ENCODE assay signal across 8 cellular contexts in the genomic region with DNA sequence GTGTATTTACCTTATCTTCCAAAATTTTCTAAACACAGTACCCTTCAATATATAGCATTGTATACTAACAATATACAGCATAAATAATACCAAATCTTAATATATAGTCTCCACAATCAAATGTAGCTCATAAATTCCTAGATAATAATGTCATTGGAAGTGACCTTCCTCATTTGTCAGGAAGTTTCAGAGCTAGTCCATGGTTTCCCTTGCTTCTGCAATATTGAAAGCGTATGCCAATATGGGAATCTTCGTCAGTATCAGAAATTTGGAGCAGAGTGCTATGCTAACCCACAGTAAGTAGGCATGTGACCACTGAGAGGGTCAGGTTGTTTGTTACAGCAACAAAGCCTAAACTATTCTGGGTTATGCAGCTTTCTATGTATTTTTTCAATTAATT.
"Had no signal": no experiment of that assay in that cellular context is flagged by ENCODE, and none has a peak within 500 bp of the region (broad histone marks: within the 10 kb centered on the region; RNA-seq: fewer than 3 reads in every experiment).

No MANE protein-coding gene starts in this region.

- H3K36me3 Mint-ChIP-seq: IgD-negative memory B cell had no signal

- DNase-seq: IMR-90, KBM-7, KG1 had no signal

- H3K27me3 Mint-ChIP-seq: IgD-negative memory B cell had no signal

- H3K4me3 ChIP-seq: K562 had no signal

- H3K27ac ChIP-seq: HL-60, KMS-11 had no signal

- H3K4me3 Mint-ChIP-seq: IgD-negative memory B cell had no signal

- FAIRE-seq: HepG2, K562 had no signal

- H3K4me2 ChIP-seq: KMS-11 had no signal

- H3K9ac ChIP-seq: KMS-11 had no signal

- H3K4me1 Mint-ChIP-seq: IgD-negative memory B cell had no signal

- H3K27ac Mint-ChIP-seq: IgD-negative memory B cell had no signal

- ATAC-seq: HepG2, K562 had no signal
